Comparison of ENCODE assay signal across 20 cellular contexts in genomic region chr4:32136081-32136787, GRCh38.
DNase-seq lines count a peak whose midpoint lies in the region; ATAC-seq and TF ChIP-seq lines count a peak whose summit lies in the region.
"Had no signal": no experiment of that assay in that cellular context is flagged by ENCODE, and none has a peak within 500 bp of the region (broad histone marks: within the 10 kb centered on the region; RNA-seq: fewer than 3 reads in every experiment).

No MANE protein-coding gene starts in this region.

- H3K36me3 ChIP-seq in RWPE2 (ENCODE audit: low read depth) (no peaks in the 10 kb centered on the region), smooth muscle cell (ENCODE audit: low read depth) (no peaks in the 10 kb centered on the region), tibial artery (no peaks in the 10 kb centered on the region), esophagus muscularis mucosa (no peaks in the 10 kb centered on the region)
- H3K36me3 ChIP-seq: SJCRH30 had no signal

- no peak overlapping the region; a peak in 1 of 7 replicates for H3K27ac Mint-ChIP-seq in H9
- H3K27ac Mint-ChIP-seq: B cell; CD4-positive, CD25-positive, alpha-beta regulatory T cell; HFFc6 had no signal

- H2AK5ac ChIP-seq in H9 (ENCODE audit: insufficient read length, low read length) = no peak overlapping the region

- H3K36me3 Mint-ChIP-seq in H9 (ENCODE audit: insufficient read depth in 1 of 3, low read depth in 3 of 3) = no peaks in the 10 kb centered on the region; a peak in 1 of 7 replicates
- H3K36me3 Mint-ChIP-seq: CD4-positive, CD25-positive, alpha-beta regulatory T cell had no signal

- H2BK5ac ChIP-seq in H9 (ENCODE audit: insufficient read length, low read length) = no peak overlapping the region

- H3K9me3 ChIP-seq in H9 (ENCODE audit: control insufficient read depth, low read depth, low read length) (no peaks in the 10 kb centered on the region), RWPE2 (ENCODE audit: severe bottlenecking) (no peaks in the 10 kb centered on the region), smooth muscle cell (replicated peaks; ENCODE audit: low read depth) (no peaks in the 10 kb centered on the region), tibial artery (no peaks in the 10 kb centered on the region), esophagus muscularis mucosa (peaks cover 0 to under 1% (median 0%) of the 10 kb centered on the region in 4 donors)
- H3K9me3 ChIP-seq: SJCRH30 had no signal

- no peaks in the 10 kb centered on the region; a peak in 1 of 5 replicates for H3K9me3 Mint-ChIP-seq in H9

- ATAC-seq in RWPE2 (ENCODE audit: low read depth) = peak; percentile 86

- no peak overlapping the region for H3K14ac ChIP-seq in H9 (ENCODE audit: insufficient read depth, low read length)

- H2AFZ ChIP-seq in H9 (ENCODE audit: low read length) = no peak overlapping the region
- no peak overlapping the region for H2AFZ ChIP-seq in smooth muscle cell (ENCODE audit: low read depth)

- H3K4ac ChIP-seq in H9 (ENCODE audit: low read depth, low read length) = no peak overlapping the region

- no peaks in the 10 kb centered on the region for H3K27me3 Mint-ChIP-seq in H9 (ENCODE audit: low read depth)
- H3K27me3 Mint-ChIP-seq: B cell; CD4-positive, CD25-positive, alpha-beta regulatory T cell had no signal

- H2BK12ac ChIP-seq in H9 (ENCODE audit: insufficient read length, low read depth, low read length) = no peak overlapping the region

- no CpG with 5 or more reads among the region's 2 CpGs for WGBS in H9 (ENCODE audit: extremely low coverage, insufficient read length, low lambda C conversion rate)
- 85% methylated on average over 2 of the region's 2 CpGs for WGBS in smooth muscle cell (ENCODE audit: low lambda C conversion rate)
- WGBS in esophagus muscularis mucosa = 92% methylated on average over 2 of the region's 2 CpGs

- H4K5ac ChIP-seq in H9 (ENCODE audit: insufficient read length, low read depth, low read length) = no peak overlapping the region

- no peak overlapping the region for H3K56ac ChIP-seq in H9 (ENCODE audit: insufficient read length, low read depth, low read length)

- TF ChIP-seq EP300 in esophagus muscularis mucosa (IDR thresholded peaks at IDR 0.05) = no peak

- TF ChIP-seq CTCF in H9 (conservative IDR thresholded peaks at IDR 0.05) (peak; percentile 27; the same call in 1 of the 3 replicates), RWPE2 (IDR thresholded peaks at IDR 0.05; ENCODE audit: poor library complexity, severe bottlenecking) (peak; percentile 17), epithelial cell of esophagus (IDR thresholded peaks at IDR 0.05; ENCODE audit: insufficient read depth, low read depth, low read length, missing control alignments) (peak; percentile 41), smooth muscle cell (IDR thresholded peaks at IDR 0.05; ENCODE audit: borderline replicate concordance, insufficient read depth, poor library complexity, severe bottlenecking) (no peak), tibial artery (IDR thresholded peaks at IDR 0.05) (no peak), esophagus muscularis mucosa (IDR thresholded peaks at IDR 0.05) (no peak)

- no peak overlapping the region for H3K4me3 ChIP-seq in RWPE2 (ENCODE audit: severe bottlenecking)
- H3K4me3 ChIP-seq in epithelial cell of esophagus (ENCODE audit: low read length) = no peak overlapping the region
- no peak overlapping the region for H3K4me3 ChIP-seq in smooth muscle cell
- no peak overlapping the region for H3K4me3 ChIP-seq in tibial artery
- no peak overlapping the region for H3K4me3 ChIP-seq in esophagus muscularis mucosa
- H3K4me3 ChIP-seq: SJCRH30 had no signal

- TF ChIP-seq POLR2A in esophagus muscularis mucosa (IDR thresholded peaks at IDR 0.05; ENCODE audit: low read depth) = no peak

- peaks cover 16 to 17% of the 10 kb centered on the region in 2 experiments for H3K4me1 Mint-ChIP-seq in H9
- H3K4me1 Mint-ChIP-seq: B cell; CD4-positive, CD25-positive, alpha-beta regulatory T cell had no signal

- H2BK15ac ChIP-seq in H9 (ENCODE audit: low read depth, low read length) = no peak overlapping the region

- H3K23me2 ChIP-seq in H9 (ENCODE audit: insufficient read length, low read depth, low read length, poor library complexity, severe bottlenecking) = no peaks in the 10 kb centered on the region

- no peak overlapping the region for H4K91ac ChIP-seq in H9 (ENCODE audit: insufficient read length, low read depth, low read length)

- no peaks in the 10 kb centered on the region for H3K79me1 ChIP-seq in H9 (ENCODE audit: insufficient read depth, low read depth, low read length, poor library complexity, severe bottlenecking)

- H3K27ac ChIP-seq in H9 (ENCODE audit: insufficient read length, low read depth, low read length) (no peak overlapping the region), RWPE2 (ENCODE audit: poor library complexity, severe bottlenecking) (peak overlapping the region; percentile 96), smooth muscle cell (ENCODE audit: low read depth) (peak overlapping the region; percentile 54), tibial artery (no peak overlapping the region), esophagus muscularis mucosa (replicated peaks in 1 of 4) (no peak overlapping the region)
- H3K27ac ChIP-seq: KMS-11, SJCRH30 had no signal

- no peak overlapping the region for H2BK120ac ChIP-seq in H9 (ENCODE audit: low read depth, low read length, poor library complexity, severe bottlenecking)

- H3K18ac ChIP-seq in H9 (ENCODE audit: insufficient read length, low read depth, low read length) = no peak overlapping the region

- no peak overlapping the region for H3K4me2 ChIP-seq in H9 (ENCODE audit: insufficient read depth, insufficient read length, low read length)
- no peak overlapping the region for H3K4me2 ChIP-seq in smooth muscle cell
- H3K4me2 ChIP-seq: KMS-11 had no signal

- H3K9ac ChIP-seq in H9 (ENCODE audit: extremely low read depth, insufficient read length, low read length) (no peak overlapping the region), smooth muscle cell (ENCODE audit: low read depth) (no peak overlapping the region)
- H3K9ac ChIP-seq: KMS-11 had no signal

- no peak overlapping the region for H2BK20ac ChIP-seq in H9 (ENCODE audit: low read depth, low read length, poor library complexity, severe bottlenecking)

- H3K23ac ChIP-seq in H9 (ENCODE audit: insufficient read length, low read depth, low read length) = no peak overlapping the region

- H3F3A ChIP-seq in smooth muscle cell (ENCODE audit: low read depth) = no peaks in the 10 kb centered on the region

- DNase-seq in H9 (no peak), RWPE2 (ENCODE audit: low spot score) (no peak), epithelial cell of esophagus (ENCODE audit: low read depth) (peak; percentile 98), smooth muscle cell (lab: John Stamatoyannopoulos, UW; ENCODE audit: unreplicated experiment) (no peak), tibial artery (no peak), GOT3 (lab: John Stamatoyannopoulos, UW) (no peak), esophagus muscularis mucosa (ENCODE audit: extremely low spot score) (no peak)
- DNase-seq: CD4-positive, CD25-positive, alpha-beta regulatory T cell; COR-L47; DMS 273 treated with DMSO at 0.1 percent for 48 hours; HFFc6; NCI-H1417; NCI-H187; NCI-H2107; NCI-H226; NCI-H524 treated with DMSO at 0.1 percent for 48 hours; SJCRH30; SW 1271 had no signal

- H4K20me1 ChIP-seq in H9 (ENCODE audit: control insufficient read depth, insufficient read depth, insufficient read length) (no peaks in the 10 kb centered on the region), smooth muscle cell (ENCODE audit: low read depth) (no peaks in the 10 kb centered on the region)

- H3K4me1 ChIP-seq in H9 (ENCODE audit: insufficient read depth, low read length) = no peaks in the 10 kb centered on the region
- peaks cover 40% of the 10 kb centered on the region for H3K4me1 ChIP-seq in RWPE2 (ENCODE audit: insufficient read depth, poor library complexity, severe bottlenecking)
- H3K4me1 ChIP-seq in smooth muscle cell (ENCODE audit: low read depth) = peaks cover 9% of the 10 kb centered on the region
- H3K4me1 ChIP-seq in tibial artery = no peaks in the 10 kb centered on the region
- no peaks in the 10 kb centered on the region for H3K4me1 ChIP-seq in esophagus muscularis mucosa

- H3K27me3 ChIP-seq in H9 (ENCODE audit: insufficient read depth, low read length) = no peaks in the 10 kb centered on the region
- no peaks in the 10 kb centered on the region for H3K27me3 ChIP-seq in RWPE2 (ENCODE audit: insufficient read depth, poor library complexity, severe bottlenecking)
- H3K27me3 ChIP-seq in smooth muscle cell (ENCODE audit: low read depth) = no peaks in the 10 kb centered on the region
- no peaks in the 10 kb centered on the region for H3K27me3 ChIP-seq in tibial artery
- no peaks in the 10 kb centered on the region for H3K27me3 ChIP-seq in esophagus muscularis mucosa
- H3K27me3 ChIP-seq: SJCRH30 had no signal

- no peak overlapping the region for H4K8ac ChIP-seq in H9 (replicated peaks; ENCODE audit: insufficient read length, low read depth, low read length)

- H3K79me2 ChIP-seq in H9 (ENCODE audit: insufficient read depth, low read length) (no peaks in the 10 kb centered on the region), smooth muscle cell (ENCODE audit: low read depth) (no peaks in the 10 kb centered on the region)

- H3K4me3 Mint-ChIP-seq in H9 = no peak overlapping the region
- H3K4me3 Mint-ChIP-seq: B cell; CD4-positive, CD25-positive, alpha-beta regulatory T cell; HFFc6 had no signal

- no peak overlapping the region for H3T11ph ChIP-seq in H9 (ENCODE audit: low read length)

- intact Hi-C loops in tibial artery (cut with DNase I; ENCODE audit: low total_unique reads) = no loop called here
- intact Hi-C loops in esophagus muscularis mucosa (cut with DNase I) = no loop called here

Comparison
In these comparisons a context has a peak if more than half of its experiments do, and no peak if none do; other contexts are left out.
1. H3K27ac ChIP-seq: peak in RWPE2 (single experiment) and smooth muscle cell (single experiment); none in H9 (single experiment), tibial artery (0 of 2) and esophagus muscularis mucosa (0 of 4).
2. CTCF ChIP-seq: peak in H9 (single experiment), RWPE2 (single experiment) and epithelial cell of esophagus (single experiment); none in smooth muscle cell (single experiment), tibial artery (0 of 2) and esophagus muscularis mucosa (0 of 3).